30 cellular contexts compared by ENCODE assay signal in the genomic region with DNA sequence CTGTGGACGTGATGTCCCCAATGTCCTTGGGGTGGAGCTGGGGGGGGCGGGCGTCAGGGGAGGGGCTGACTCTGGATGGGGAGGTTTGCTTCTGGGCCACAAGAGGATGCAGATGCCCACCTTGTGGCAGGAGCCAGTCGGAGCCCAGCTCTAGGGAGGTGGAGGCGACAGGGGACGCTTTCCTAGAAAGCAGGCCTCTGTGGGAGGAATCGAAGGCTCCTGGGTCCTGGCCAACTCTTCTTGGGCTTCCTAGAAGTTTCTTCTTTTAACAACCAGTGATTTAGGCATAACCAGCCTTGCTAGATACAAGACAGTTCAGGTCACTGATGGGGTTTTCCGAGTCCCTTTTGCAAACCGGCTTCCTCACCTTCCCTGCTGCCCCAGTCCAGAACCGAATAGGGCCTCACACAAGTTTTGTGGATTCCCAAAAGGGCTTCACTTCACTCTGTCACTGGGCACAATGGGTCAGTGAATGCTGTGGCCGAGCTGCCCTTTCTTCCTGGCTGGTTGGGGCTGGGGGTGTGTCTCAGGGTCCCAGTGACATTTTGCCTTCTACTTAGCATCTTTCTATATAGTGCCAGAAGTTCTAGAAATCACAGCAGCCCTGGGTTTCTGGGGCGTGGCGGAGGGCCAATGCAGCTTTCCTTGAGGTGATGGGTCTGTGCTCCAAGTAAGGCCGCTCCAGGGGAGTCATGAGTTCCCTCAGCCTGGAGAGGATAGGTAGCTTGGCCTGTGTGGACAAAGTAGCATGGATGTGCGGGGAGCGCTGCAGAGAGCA.
"Had no signal": no experiment of that assay in that cellular context is flagged by ENCODE, and none has a peak within 500 bp of the region (broad histone marks: within the 10 kb centered on the region; RNA-seq: fewer than 3 reads in every experiment).

No MANE protein-coding gene starts in this region.

- FAIRE-seq: endometrium, endothelial cell of umbilical vein had no signal

- ATAC-seq: activated CD4-positive, alpha-beta T cell treated with anti-CD3 and anti-CD28 coated beads for 36 hours; activated CD4-positive, CD25-positive, alpha-beta regulatory T cell treated with anti-CD3 and anti-CD28 coated beads, Interleukin-2, amount 50 U/mL, for 24 hours; activated CD8-positive, alpha-beta memory T cell treated with anti-CD3 and anti-CD28 coated beads, Interleukin-2, amount 10 ng/mL, durations not matched to agents 7 days and 5 days; activated CD8-positive, alpha-beta T cell treated with anti-CD3 and anti-CD28 coated beads, Interleukin-2, amount 10 ng/mL, durations not matched to agents 7 days and 5 days; activated naive CD8-positive, alpha-beta T cell treated with anti-CD3 and anti-CD28 coated beads, Interleukin-2, amount 50 U/mL, for 24 hours; body of pancreas; gastroesophageal sphincter; T-helper 17 cell had no signal

- H3K36me3 ChIP-seq: adrenal gland, colonic mucosa, esophagus squamous epithelium, gastroesophageal sphincter, WERI-Rb-1 had no signal

- DNase-seq: activated B cell treated with CpG ODN at 0.5 μM for 24 hours; activated CD4-positive, alpha-beta memory T cell treated with anti-CD3 and anti-CD28 coated beads for 36 hours; activated CD4-positive, alpha-beta T cell treated with anti-CD3 and anti-CD28 coated beads for 36 hours; activated CD4-positive, alpha-beta T cell treated with anti-CD3 and anti-CD28 coated beads, Interleukin-2, amount 10 ng/mL, durations not matched to agents 24 days and 14 days; activated CD8-positive, alpha-beta memory T cell treated with anti-CD3 and anti-CD28 coated beads, Interleukin-2, amount 10 ng/mL, durations not matched to agents 7 days and 5 days; activated CD8-positive, alpha-beta memory T cell treated with anti-CD3 and anti-CD28 coated beads, Interleukin-2, amount 50 U/mL, for 4 hours; activated CD8-positive, alpha-beta T cell treated with anti-CD3 and anti-CD28 coated beads, Interleukin-2, amount 10 ng/mL, durations not matched to agents 7 days and 5 days; activated effector memory CD4-positive, alpha-beta T cell treated with anti-CD3 and anti-CD28 coated beads, Interleukin-2, amount 50 U/mL, for 16 hours; activated naive CD4-positive, alpha-beta T cell treated with anti-CD3 and anti-CD28 coated beads for 36 hours; activated naive CD8-positive, alpha-beta T cell treated with anti-CD3 and anti-CD28 coated beads for 36 hours; activated naive CD8-positive, alpha-beta T cell treated with anti-CD3 and anti-CD28 coated beads, Interleukin-2, amount 50 U/mL, for 24 hours; activated T-cell treated with anti-CD3 and anti-CD28 coated beads, Interleukin-2, amount 50 U/mL, for 1 hour; activated T-cell treated with anti-CD3 and anti-CD28 coated beads, Interleukin-2, amount 50 U/mL, for 48 hours; adrenal gland; amygdala; body of pancreas; cerebellar nuclear complex; colonic mucosa; effector CD8-positive, alpha-beta T cell; esophagus squamous epithelium; foreskin melanocyte; T-helper 1 cell; T-helper 17 cell; T1000; WERI-Rb-1 had no signal

- H3K9me3 ChIP-seq: adrenal gland, body of pancreas, colonic mucosa, esophagus squamous epithelium, gastroesophageal sphincter had no signal

- H3K4me3 ChIP-seq: adrenal gland, body of pancreas, colonic mucosa, esophagus squamous epithelium, gastroesophageal sphincter had no signal

- H3K27ac ChIP-seq: adrenal gland, body of pancreas, colonic mucosa, epithelial cell of prostate, esophagus squamous epithelium, gastroesophageal sphincter, WERI-Rb-1 had no signal
